In the genomic region with DNA sequence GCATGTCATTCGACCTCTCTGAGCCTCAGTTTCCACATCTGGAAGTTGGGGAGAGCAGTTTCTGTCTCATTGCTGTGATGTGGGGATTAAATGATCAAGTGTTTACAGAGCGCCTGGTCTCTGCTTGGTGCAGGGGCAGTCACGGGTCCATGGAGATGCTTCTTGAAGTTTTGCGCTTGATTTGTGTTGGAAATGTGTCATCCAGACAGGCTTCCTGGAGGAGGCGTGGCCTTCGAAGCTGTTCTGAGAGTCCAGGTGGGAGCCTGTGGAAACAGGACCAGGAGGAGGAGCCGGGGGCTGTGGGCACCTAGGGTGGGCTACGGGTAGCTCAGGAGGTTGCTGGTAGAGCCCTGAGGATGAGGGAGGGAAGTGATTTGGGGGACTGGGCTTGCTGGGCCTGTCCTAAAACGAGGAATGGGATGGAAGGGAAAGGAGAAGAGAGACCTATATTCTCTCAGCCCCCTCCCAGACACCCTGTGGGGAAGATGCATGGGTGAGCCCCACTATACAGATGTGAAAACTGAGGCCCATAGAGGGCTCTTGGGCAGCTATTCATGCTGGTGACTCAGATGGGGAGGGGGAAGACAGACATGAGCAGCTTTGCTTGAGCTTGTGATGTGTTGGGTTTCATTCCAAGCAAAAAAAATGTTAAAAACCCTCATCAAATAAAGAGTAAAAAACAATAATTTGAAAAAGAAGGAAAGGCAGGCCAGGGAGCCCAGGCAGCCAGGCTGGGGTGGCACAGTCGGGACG, we compare ENCODE assay signal across 1 cellular context.
TF ChIP-seq lines count a peak whose summit lies in the region.

No MANE protein-coding gene starts in this region.

TF ChIP-seq in HepG2, 621 proteins besides CTCF, POLR2A, EP300 and RAD21 (continued from another document):
- no peak for TF ChIP-seq YY1 (IDR thresholded peaks at IDR 0.05; ENCODE audit: insufficient read depth, insufficient replicate concordance, low read depth, low read length)
- TF ChIP-seq, protein P1, sequence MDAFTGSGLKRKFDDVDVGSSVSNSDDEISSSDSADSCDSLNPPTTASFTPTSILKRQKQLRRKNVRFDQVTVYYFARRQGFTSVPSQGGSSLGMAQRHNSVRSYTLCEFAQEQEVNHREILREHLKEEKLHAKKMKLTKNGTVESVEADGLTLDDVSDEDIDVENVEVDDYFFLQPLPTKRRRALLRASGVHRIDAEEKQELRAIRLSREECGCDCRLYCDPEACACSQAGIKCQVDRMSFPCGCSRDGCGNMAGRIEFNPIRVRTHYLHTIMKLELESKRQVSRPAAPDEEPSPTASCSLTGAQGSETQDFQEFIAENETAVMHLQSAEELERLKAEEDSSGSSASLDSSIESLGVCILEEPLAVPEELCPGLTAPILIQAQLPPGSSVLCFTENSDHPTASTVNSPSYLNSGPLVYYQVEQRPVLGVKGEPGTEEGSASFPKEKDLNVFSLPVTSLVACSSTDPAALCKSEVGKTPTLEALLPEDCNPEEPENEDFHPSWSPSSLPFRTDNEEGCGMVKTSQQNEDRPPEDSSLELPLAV (CRISPR knock-in tag; conservative IDR thresholded peaks at IDR 0.05; ENCODE audit: low read depth): no peak
- TF ChIP-seq SIX1 (CRISPR knock-in tag; IDR thresholded peaks at IDR 0.05; ENCODE audit: borderline replicate concordance): no peak
- peak; percentile 41; the same call in 1 of the 2 replicates for TF ChIP-seq ZNF629 (CRISPR knock-in tag; conservative IDR thresholded peaks at IDR 0.05)
TF ChIP-seq in HepG2: peak in this region for 1.
